ENCODE assay signal across 8 cellular contexts in genomic region chrX:37846558-37846933, GRCh38. TPM values are rescaled to one million over a fixed set of nuclear protein-coding genes. Genes with fewer than 3 reads are reported as not detected.
A peak's percentile ranks its signal among the peaks of the same experiment; 100 is the strongest.
DNase-seq lines count a peak whose midpoint lies in the region; ATAC-seq and TF ChIP-seq lines count a peak whose summit lies in the region.

No MANE protein-coding gene starts in this region.

- peak overlapping the region; percentile 24; the same call in 1 of the 2 replicates for H3K27ac Mint-ChIP-seq in HFFc6
- H3K27ac Mint-ChIP-seq in activated T-helper 1 cell treated with anti-CD3 and anti-CD28 coated beads, Interleukin-12 subunit alpha, Interleukin-12 subunit beta, Interleukin-2, Interleukin-4 antibody, amounts not matched to agents 30 ng/mL and 10 ng/mL and 1 ng/mL, durations not matched to agents 14 hours and 24 hours and 36 hours = peak overlapping the region; percentile 84
- H3K27ac Mint-ChIP-seq in stimulated activated effector memory CD8-positive, alpha-beta T cell treated with anti-CD3 and anti-CD28 coated beads, Interleukin-12 subunit alpha, Interleukin-12 subunit beta, amount 100 ng/mL, for 72 hours = peak overlapping the region; percentile 88

- H3K4me3 ChIP-seq in iPS-11a (ENCODE audit: low read depth, low read length) (peak overlapping the region; percentile 47), lower leg skin (ENCODE audit: low read depth, poor library complexity, severe bottlenecking) (no peak overlapping the region)

- no peaks in the 10 kb centered on the region for H3K9me3 Mint-ChIP-seq in HFFc6
- no peaks in the 10 kb centered on the region for H3K9me3 Mint-ChIP-seq in activated T-helper 1 cell treated with anti-CD3 and anti-CD28 coated beads, Interleukin-12 subunit alpha, Interleukin-12 subunit beta, Interleukin-2, Interleukin-4 antibody, amounts not matched to agents 30 ng/mL and 10 ng/mL and 1 ng/mL, durations not matched to agents 14 hours and 24 hours and 36 hours
- H3K9me3 Mint-ChIP-seq in stimulated activated effector memory CD8-positive, alpha-beta T cell treated with anti-CD3 and anti-CD28 coated beads, Interleukin-12 subunit alpha, Interleukin-12 subunit beta, amount 100 ng/mL, for 72 hours = no peaks in the 10 kb centered on the region

- TF ChIP-seq CTCF in HFFc6 (IDR thresholded peaks at IDR 0.05) (no peak), lower leg skin (IDR thresholded peaks at IDR 0.05) (no peak), GM10248 (IDR thresholded peaks at IDR 0.05; ENCODE audit: control extremely low read depth, extremely low read depth, low read depth, missing control alignments) (no peak)

- ATAC-seq in stimulated activated effector memory CD8-positive, alpha-beta T cell treated with anti-CD3 and anti-CD28 coated beads, Interleukin-12 subunit alpha, Interleukin-12 subunit beta, amount 100 ng/mL, for 72 hours = peak; percentile 49
- ATAC-seq in GM19023 (IDR thresholded peaks at IDR 0.05; ENCODE audit: unreplicated experiment) = no peak

- intact Hi-C loops in activated T-helper 1 cell treated with anti-CD3 and anti-CD28 coated beads, Interleukin-12 subunit alpha, Interleukin-12 subunit beta, Interleukin-2, Interleukin-4 antibody, amounts not matched to agents 30 ng/mL and 10 ng/mL and 1 ng/mL, durations not matched to agents 14 hours and 24 hours and 36 hours (cut with micrococcal nuclease) = loop anchor here (2.0 kb wide), 3 partner anchors 22 to 480 kb away; partner anchors contain the start of gene RPGR
- intact Hi-C loops in lower leg skin (cut with DNase I; ENCODE audit: low total_unique reads) = no loop called here

- peaks cover 3% of the 10 kb centered on the region for H3K27me3 Mint-ChIP-seq in HFFc6 (ENCODE audit: insufficient read depth)
- H3K27me3 Mint-ChIP-seq in activated T-helper 1 cell treated with anti-CD3 and anti-CD28 coated beads, Interleukin-12 subunit alpha, Interleukin-12 subunit beta, Interleukin-2, Interleukin-4 antibody, amounts not matched to agents 30 ng/mL and 10 ng/mL and 1 ng/mL, durations not matched to agents 14 hours and 24 hours and 36 hours (ENCODE audit: insufficient read depth) = no peaks in the 10 kb centered on the region

- peaks cover 5% of the 10 kb centered on the region; the same call in 1 of the 2 replicates for H3K4me1 Mint-ChIP-seq in HFFc6 (ENCODE audit: low read depth)
- H3K4me1 Mint-ChIP-seq in activated T-helper 1 cell treated with anti-CD3 and anti-CD28 coated beads, Interleukin-12 subunit alpha, Interleukin-12 subunit beta, Interleukin-2, Interleukin-4 antibody, amounts not matched to agents 30 ng/mL and 10 ng/mL and 1 ng/mL, durations not matched to agents 14 hours and 24 hours and 36 hours (ENCODE audit: low read depth) = peaks cover 17% of the 10 kb centered on the region
- H3K4me1 Mint-ChIP-seq in stimulated activated effector memory CD8-positive, alpha-beta T cell treated with anti-CD3 and anti-CD28 coated beads, Interleukin-12 subunit alpha, Interleukin-12 subunit beta, amount 100 ng/mL, for 72 hours = peaks cover 18% of the 10 kb centered on the region

- H3K4me3 Mint-ChIP-seq in HFFc6 = peak overlapping the region; percentile 87
- peak overlapping the region; percentile 80 for H3K4me3 Mint-ChIP-seq in activated T-helper 1 cell treated with anti-CD3 and anti-CD28 coated beads, Interleukin-12 subunit alpha, Interleukin-12 subunit beta, Interleukin-2, Interleukin-4 antibody, amounts not matched to agents 30 ng/mL and 10 ng/mL and 1 ng/mL, durations not matched to agents 14 hours and 24 hours and 36 hours
- H3K4me3 Mint-ChIP-seq in stimulated activated effector memory CD8-positive, alpha-beta T cell treated with anti-CD3 and anti-CD28 coated beads, Interleukin-12 subunit alpha, Interleukin-12 subunit beta, amount 100 ng/mL, for 72 hours = peak overlapping the region; percentile 65

- DNase-seq in HFFc6 (no peak), lower leg skin (ENCODE audit: low spot score in 2 of 2) (no peak), GM10248 (ENCODE audit: extremely low spot score) (no peak)
- DNase-seq in activated T-helper 1 cell treated with anti-CD3 and anti-CD28 coated beads, Interleukin-12 subunit alpha, Interleukin-12 subunit beta, Interleukin-2, Interleukin-4 antibody, amounts not matched to agents 30 ng/mL and 10 ng/mL and 1 ng/mL, durations not matched to agents 14 hours and 24 hours and 36 hours (ENCODE audit: low spot score) = no peak
- DNase-seq in stimulated activated effector memory CD8-positive, alpha-beta T cell treated with anti-CD3 and anti-CD28 coated beads, Interleukin-12 subunit alpha, Interleukin-12 subunit beta, amount 100 ng/mL, for 72 hours (ENCODE audit: low spot score in 2 of 2) = no peak
- no peak for DNase-seq in stimulated activated CD4-positive, alpha-beta T cell treated with anti-CD3 and anti-CD28 coated beads, Interleukin-4, amount 100 ng/mL, for 24 hours

- no peak for TF ChIP-seq POLR2A in lower leg skin (IDR thresholded peaks at IDR 0.05)

- CTCF ChIA-PET in GM10248 (lab: Yijun Ruan, JAX) = no interaction called here

- POLR2A ChIA-PET in GM10248 (lab: Yijun Ruan, JAX) = no interaction called here

- 25 to 30% methylated on average over 1 of the region's 1 CpG for WGBS in lower leg skin, 2 donors

- H3K36me3 Mint-ChIP-seq in HFFc6 (ENCODE audit: low read depth) = no peaks in the 10 kb centered on the region
- H3K36me3 Mint-ChIP-seq in activated T-helper 1 cell treated with anti-CD3 and anti-CD28 coated beads, Interleukin-12 subunit alpha, Interleukin-12 subunit beta, Interleukin-2, Interleukin-4 antibody, amounts not matched to agents 30 ng/mL and 10 ng/mL and 1 ng/mL, durations not matched to agents 14 hours and 24 hours and 36 hours (ENCODE audit: low read depth) = peaks cover 8% of the 10 kb centered on the region
- peaks cover 24% of the 10 kb centered on the region for H3K36me3 Mint-ChIP-seq in stimulated activated effector memory CD8-positive, alpha-beta T cell treated with anti-CD3 and anti-CD28 coated beads, Interleukin-12 subunit alpha, Interleukin-12 subunit beta, amount 100 ng/mL, for 72 hours

RNA-seq across cellular contexts. Expression of gene DYNLT3, which starts 0.8 kb away (rescaled TPM):
- 10 to 100 TPM; 24.9 to 37.3 (median 35.0) TPM for total RNA-seq in HFFc6 (2021; fragmentation: NEBNext Ultra II Directional; extraction: Animal tissue kit (Norgen Biotek cat#: 25700))
- total RNA-seq in activated T-helper 1 cell treated with anti-CD3 and anti-CD28 coated beads, Interleukin-12 subunit alpha, Interleukin-12 subunit beta, Interleukin-2, Interleukin-4 antibody, amounts not matched to agents 30 ng/mL and 10 ng/mL and 1 ng/mL, durations not matched to agents 14 hours and 24 hours and 36 hours = 15.3 and 16.7 TPM in 2 replicates
- 10 to 100 TPM in 2 of 4 donors, 1 to 10 TPM in 2; 4.1 to 15.5 (median 8.6) TPM for total RNA-seq in lower leg skin

Comparison
In these comparisons a context has a peak if more than half of its experiments do, and no peak if none do; other contexts are left out.
1. H3K27ac Mint-ChIP-seq: peak in every context shown above with its lines; median percentile 88 in stimulated activated effector memory CD8-positive, alpha-beta T cell treated with anti-CD3 and anti-CD28 coated beads, Interleukin-12 subunit alpha, Interleukin-12 subunit beta, amount 100 ng/mL, for 72 hours; 84 in activated T-helper 1 cell treated with anti-CD3 and anti-CD28 coated beads, Interleukin-12 subunit alpha, Interleukin-12 subunit beta, Interleukin-2, Interleukin-4 antibody, amounts not matched to agents 30 ng/mL and 10 ng/mL and 1 ng/mL, durations not matched to agents 14 hours and 24 hours and 36 hours; 24 in HFFc6.